In genomic region chr10:51619365-51619764, GRCh38 we compare ENCODE assay signal across 21 cellular contexts.
DNase-seq lines count a peak whose midpoint lies in the region; ATAC-seq and TF ChIP-seq lines count a peak whose summit lies in the region.
"Had no signal": no experiment of that assay in that cellular context is flagged by ENCODE, and none has a peak within 500 bp of the region (broad histone marks: within the 10 kb centered on the region; RNA-seq: fewer than 3 reads in every experiment).

No MANE protein-coding gene starts in this region.

- ATAC-seq in GM18861 (IDR thresholded peaks at IDR 0.05; ENCODE audit: unreplicated experiment): peak; percentile 30
- ATAC-seq in GM23338: no peak; the same call in 2 of the 3 replicates
- ATAC-seq in stimulated activated naive B cell treated with anti-CD40 and anti-IgM and Interleukin-4, amounts not matched to agents 10 μg/mL and 1 μg/mL and 100 μg/mL, for 72 hours (replicated peaks): peak; percentile 39 to 56
- no peak for ATAC-seq in GM21360 (IDR thresholded peaks at IDR 0.05; ENCODE audit: unreplicated experiment)
- ATAC-seq: A549, HCT116 had no signal

- DNase-seq in GM23338 (ENCODE audit: low spot score) (peak; percentile 28), NT2/D1 (ENCODE audit: low read depth, low spot score) (peak; percentile 11), RKO (ENCODE audit: low spot score) (no peak)
- no peak for DNase-seq in stimulated activated naive B cell treated with anti-CD40 and anti-IgM and Interleukin-4, amounts not matched to agents 10 μg/mL and 1 μg/mL and 100 μg/mL, for 72 hours
- DNase-seq in central memory CD4-positive, alpha-beta T cell: no peak
- DNase-seq: EL, GF-D8, GOT3, Karpas-422, NCI-H1694 treated with DMSO at 0.1 percent for 48 hours, NCI-H2107, NCI-H2227 treated with DMSO at 0.1 percent for 48 hours, NCI-H524, Right ventricle myocardium superior, T-helper 9 cell had no signal

- H3K4me3 Mint-ChIP-seq in GM23338: no peak overlapping the region
- no peak overlapping the region for H3K4me3 Mint-ChIP-seq in stimulated activated naive B cell treated with anti-CD40 and anti-IgM and Interleukin-4, amounts not matched to agents 10 μg/mL and 1 μg/mL and 100 μg/mL, for 72 hours
- H3K4me3 Mint-ChIP-seq: B cell, CD14-positive monocyte had no signal

- H3K27me3 ChIP-seq in GM23338 (ENCODE audit: insufficient read depth) (no peaks in the 10 kb centered on the region), NT2/D1 (ENCODE audit: insufficient read depth, insufficient read length) (no peaks in the 10 kb centered on the region)

- peaks cover 5% of the 10 kb centered on the region for H3K27me3 Mint-ChIP-seq in GM23338 (ENCODE audit: insufficient read depth, low read depth, poor library complexity)
- no peaks in the 10 kb centered on the region for H3K27me3 Mint-ChIP-seq in stimulated activated naive B cell treated with anti-CD40 and anti-IgM and Interleukin-4, amounts not matched to agents 10 μg/mL and 1 μg/mL and 100 μg/mL, for 72 hours
- H3K27me3 Mint-ChIP-seq: B cell had no signal

- H3K4me2 ChIP-seq in GM23338: no peak overlapping the region
- H3K4me2 ChIP-seq: A549 had no signal

- H3K27ac ChIP-seq in GM23338 (ENCODE audit: low read depth): 0 out of 2 replicates have a peak overlapping the region, but pooled peaks have one; percentile 6
- H3K27ac ChIP-seq: A549 had no signal

- H3K9me2 ChIP-seq in GM23338 (ENCODE audit: insufficient read depth): no peaks in the 10 kb centered on the region

- no peaks in the 10 kb centered on the region for H4K20me1 ChIP-seq in GM23338 (replicated peaks; ENCODE audit: insufficient read depth)

- H3K4me1 ChIP-seq in GM23338 (ENCODE audit: insufficient read depth) (peaks cover 8% of the 10 kb centered on the region; the same call in 1 of the 2 replicates), NT2/D1 (ENCODE audit: insufficient read depth, insufficient read length) (no peaks in the 10 kb centered on the region)
- H3K4me1 ChIP-seq: A549 had no signal

- no peaks in the 10 kb centered on the region for H3K9me3 Mint-ChIP-seq in GM23338
- H3K9me3 Mint-ChIP-seq in stimulated activated naive B cell treated with anti-CD40 and anti-IgM and Interleukin-4, amounts not matched to agents 10 μg/mL and 1 μg/mL and 100 μg/mL, for 72 hours: peaks cover 6 to 13% of the 10 kb centered on the region in 2 donors

- no peak overlapping the region for H2AFZ ChIP-seq in GM23338

- H3K36me3 ChIP-seq in GM23338 (ENCODE audit: insufficient read depth) (no peaks in the 10 kb centered on the region), NT2/D1 (ENCODE audit: insufficient read depth, insufficient read length, low read length) (no peaks in the 10 kb centered on the region)

- no peaks in the 10 kb centered on the region for H3K79me2 ChIP-seq in GM23338 (replicated peaks; ENCODE audit: insufficient read depth)

- peaks cover 11% of the 10 kb centered on the region for H3K4me1 Mint-ChIP-seq in GM23338
- H3K4me1 Mint-ChIP-seq in stimulated activated naive B cell treated with anti-CD40 and anti-IgM and Interleukin-4, amounts not matched to agents 10 μg/mL and 1 μg/mL and 100 μg/mL, for 72 hours: no peaks in the 10 kb centered on the region
- H3K4me1 Mint-ChIP-seq: B cell, CD14-positive monocyte had no signal

- H3K36me3 Mint-ChIP-seq in GM23338 (ENCODE audit: low read depth): no peaks in the 10 kb centered on the region
- no peaks in the 10 kb centered on the region for H3K36me3 Mint-ChIP-seq in stimulated activated naive B cell treated with anti-CD40 and anti-IgM and Interleukin-4, amounts not matched to agents 10 μg/mL and 1 μg/mL and 100 μg/mL, for 72 hours
- H3K36me3 Mint-ChIP-seq: CD14-positive monocyte had no signal

- no peak overlapping the region for H3K9ac ChIP-seq in NT2/D1 (ENCODE audit: insufficient read length, low read depth)

- H3K4me3 ChIP-seq in GM23338: no peak overlapping the region
- H3K4me3 ChIP-seq in NT2/D1 (ENCODE audit: insufficient read length, low read depth): no peak overlapping the region
- H3K4me3 ChIP-seq: A549 had no signal

- TF ChIP-seq CTCF in GM23338 (conservative IDR thresholded peaks at IDR 0.05; ENCODE audit: low read depth in 2 of 2): no peak

- H3K27ac Mint-ChIP-seq in GM23338: no peak overlapping the region; the same call in 1 of the 2 replicates
- no peak overlapping the region for H3K27ac Mint-ChIP-seq in stimulated activated naive B cell treated with anti-CD40 and anti-IgM and Interleukin-4, amounts not matched to agents 10 μg/mL and 1 μg/mL and 100 μg/mL, for 72 hours
- H3K27ac Mint-ChIP-seq: B cell, CD14-positive monocyte had no signal

- H3F3A ChIP-seq in GM23338 (replicated peaks; ENCODE audit: low read depth): no peaks in the 10 kb centered on the region

- no peaks in the 10 kb centered on the region for H3K9me3 ChIP-seq in NT2/D1 (ENCODE audit: insufficient read depth, low read length)
- H3K9me3 ChIP-seq: A549 had no signal

TF ChIP-seq in GM23338, 12 proteins besides CTCF, POLR2A, EP300 and RAD21 (continues in another document):
- TF ChIP-seq STAT1 (IDR thresholded peaks at IDR 0.05; ENCODE audit: unreplicated experiment) (no peak), ZNF331 (CRISPR knock-in tag; IDR thresholded peaks at IDR 0.05; ENCODE audit: low read depth) (no peak), ETS1 (IDR thresholded peaks at IDR 0.05) (no peak), CREB1 (CRISPR knock-in tag; IDR thresholded peaks at IDR 0.05; ENCODE audit: low read depth) (no peak), EZH2phosphoT487 (IDR thresholded peaks at IDR 0.05; ENCODE audit: unreplicated experiment) (no peak)
- TF ChIP-seq, protein P1, sequence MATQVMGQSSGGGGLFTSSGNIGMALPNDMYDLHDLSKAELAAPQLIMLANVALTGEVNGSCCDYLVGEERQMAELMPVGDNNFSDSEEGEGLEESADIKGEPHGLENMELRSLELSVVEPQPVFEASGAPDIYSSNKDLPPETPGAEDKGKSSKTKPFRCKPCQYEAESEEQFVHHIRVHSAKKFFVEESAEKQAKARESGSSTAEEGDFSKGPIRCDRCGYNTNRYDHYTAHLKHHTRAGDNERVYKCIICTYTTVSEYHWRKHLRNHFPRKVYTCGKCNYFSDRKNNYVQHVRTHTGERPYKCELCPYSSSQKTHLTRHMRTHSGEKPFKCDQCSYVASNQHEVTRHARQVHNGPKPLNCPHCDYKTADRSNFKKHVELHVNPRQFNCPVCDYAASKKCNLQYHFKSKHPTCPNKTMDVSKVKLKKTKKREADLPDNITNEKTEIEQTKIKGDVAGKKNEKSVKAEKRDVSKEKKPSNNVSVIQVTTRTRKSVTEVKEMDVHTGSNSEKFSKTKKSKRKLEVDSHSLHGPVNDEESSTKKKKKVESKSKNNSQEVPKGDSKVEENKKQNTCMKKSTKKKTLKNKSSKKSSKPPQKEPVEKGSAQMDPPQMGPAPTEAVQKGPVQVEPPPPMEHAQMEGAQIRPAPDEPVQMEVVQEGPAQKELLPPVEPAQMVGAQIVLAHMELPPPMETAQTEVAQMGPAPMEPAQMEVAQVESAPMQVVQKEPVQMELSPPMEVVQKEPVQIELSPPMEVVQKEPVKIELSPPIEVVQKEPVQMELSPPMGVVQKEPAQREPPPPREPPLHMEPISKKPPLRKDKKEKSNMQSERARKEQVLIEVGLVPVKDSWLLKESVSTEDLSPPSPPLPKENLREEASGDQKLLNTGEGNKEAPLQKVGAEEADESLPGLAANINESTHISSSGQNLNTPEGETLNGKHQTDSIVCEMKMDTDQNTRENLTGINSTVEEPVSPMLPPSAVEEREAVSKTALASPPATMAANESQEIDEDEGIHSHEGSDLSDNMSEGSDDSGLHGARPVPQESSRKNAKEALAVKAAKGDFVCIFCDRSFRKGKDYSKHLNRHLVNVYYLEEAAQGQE (IDR thresholded peaks at IDR 0.05; ENCODE audit: unreplicated experiment): no peak

Comparison
In these comparisons a context has a peak if more than half of its experiments do, and no peak if none do; other contexts are left out.
1. ATAC-seq: peak in GM18861 (single experiment) and stimulated activated naive B cell treated with anti-CD40 and anti-IgM and Interleukin-4, amounts not matched to agents 10 μg/mL and 1 μg/mL and 100 μg/mL, for 72 hours (2 of 2); none in GM23338 (single experiment) and GM21360 (single experiment).
2. DNase-seq: peak in GM23338 (single experiment) and NT2/D1 (single experiment); none in stimulated activated naive B cell treated with anti-CD40 and anti-IgM and Interleukin-4, amounts not matched to agents 10 μg/mL and 1 μg/mL and 100 μg/mL, for 72 hours (single experiment), central memory CD4-positive, alpha-beta T cell (single experiment) and RKO (single experiment).